8 cellular contexts compared by ENCODE assay signal in the genomic region with DNA sequence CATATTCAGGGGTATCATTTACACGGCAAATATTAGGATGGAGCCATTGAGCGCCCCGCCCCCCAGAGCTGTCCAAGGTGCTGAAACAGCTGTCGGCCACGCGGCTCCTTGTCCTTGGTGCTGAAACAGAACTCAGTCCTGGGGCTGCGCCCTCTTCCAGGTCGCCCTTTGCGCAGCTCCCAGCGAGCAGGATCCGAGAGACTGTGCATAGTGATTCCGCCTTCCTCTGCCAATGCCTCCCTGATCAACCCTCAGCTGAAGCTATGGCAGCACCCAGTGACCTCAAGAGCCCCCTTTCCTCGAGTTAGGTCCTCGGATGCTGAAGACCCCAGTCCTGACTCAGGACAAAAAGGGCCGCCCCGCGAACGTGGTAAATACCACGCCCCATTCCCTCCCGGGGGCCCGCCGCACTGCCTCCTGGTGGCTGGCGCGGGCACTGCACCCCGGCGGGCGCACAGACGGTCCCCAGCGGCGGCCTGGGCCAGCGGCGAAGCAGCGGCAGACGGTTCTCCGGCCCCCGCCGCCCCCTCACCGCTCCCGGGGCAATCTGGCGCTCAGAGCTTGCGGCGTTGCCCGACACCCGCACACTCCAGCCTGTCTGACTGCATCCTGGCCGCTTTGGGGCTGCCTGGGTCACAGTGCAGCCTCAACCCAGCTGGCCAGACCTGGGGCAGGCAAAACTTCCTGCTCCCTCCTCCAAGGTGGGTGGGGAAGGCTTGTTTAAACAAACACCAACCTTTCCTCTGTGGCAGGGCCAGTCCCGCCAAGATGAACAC. TPM values are rescaled to one million over a fixed set of nuclear protein-coding genes. Genes with fewer than 3 reads are reported as not detected.
DNase-seq lines count a peak whose midpoint lies in the region; ATAC-seq, FAIRE-seq and TF ChIP-seq lines count a peak whose summit lies in the region.

No MANE protein-coding gene starts in this region.

- H3K4me1 ChIP-seq in HUES48 (ENCODE audit: control insufficient read depth, insufficient read depth, low read length) (0 out of 2 replicates have a peak, but pooled peaks cover 5% of the 10 kb centered on the region), astrocyte (ENCODE audit: insufficient read depth, low read length) (no peaks in the 10 kb centered on the region), hepatocyte (ENCODE audit: insufficient read depth) (no peaks in the 10 kb centered on the region), gastrocnemius medialis (no peaks in the 10 kb centered on the region)

- TF ChIP-seq POLR2A in gastrocnemius medialis (IDR thresholded peaks at IDR 0.05), result no peak

- H3K79me2 ChIP-seq in astrocyte (ENCODE audit: insufficient read depth, low read length) (no peaks in the 10 kb centered on the region), hepatocyte (no peaks in the 10 kb centered on the region)

- 2% methylated on average over 43 of the region's 46 CpGs for WGBS in hepatocyte (ENCODE audit: low lambda C conversion rate, missing lambda C conversion rate)

- H3K27me3 ChIP-seq in HUES48 (ENCODE audit: control insufficient read depth, insufficient read depth, low read length), result peaks cover 19% of the 10 kb centered on the region
- H3K27me3 ChIP-seq in astrocyte (ENCODE audit: insufficient read depth, low read length), result peaks cover 31% of the 10 kb centered on the region
- H3K27me3 ChIP-seq in hepatocyte, result peaks cover 11% of the 10 kb centered on the region
- H3K27me3 ChIP-seq in gastrocnemius medialis, result no peaks in the 10 kb centered on the region

- no peak overlapping the region for H3K27ac ChIP-seq in HUES48 (ENCODE audit: low read depth, low read length)
- H3K27ac ChIP-seq in astrocyte (ENCODE audit: low read depth, low read length), result no peak overlapping the region
- H3K27ac ChIP-seq in hepatocyte, result no peak overlapping the region
- H3K27ac ChIP-seq in gastrocnemius medialis, result no peak overlapping the region

- peaks cover 2% of the 10 kb centered on the region for H3K4me1 Mint-ChIP-seq in astrocyte (ENCODE audit: low read depth, unreplicated experiment)

- H3K9ac ChIP-seq in HUES48 (ENCODE audit: low read depth, low read length) (no peak overlapping the region), astrocyte (ENCODE audit: low read length) (no peak overlapping the region)

- DNase-seq in Ammon's horn (ENCODE audit: low spot score) (peak; percentile 68), T-helper 22 cell (ENCODE audit: low read depth) (peak; percentile 43), astrocyte (ENCODE audit: low read depth) (peak; percentile 57), hepatocyte (ENCODE audit: low spot score) (peak; percentile 90), gastrocnemius medialis (peak; percentile 38 to 41)

- no peaks in the 10 kb centered on the region for H4K20me1 ChIP-seq in astrocyte (ENCODE audit: insufficient read depth, low read length)
- H4K20me1 ChIP-seq in hepatocyte (ENCODE audit: insufficient read depth, poor library complexity, severe bottlenecking), result peaks cover 3% of the 10 kb centered on the region

- H3K9me2 ChIP-seq in hepatocyte (replicated peaks; ENCODE audit: insufficient read depth), result no peaks in the 10 kb centered on the region

- no peaks in the 10 kb centered on the region for H3K36me3 ChIP-seq in HUES48 (ENCODE audit: control insufficient read depth, insufficient read depth, low read length)
- H3K36me3 ChIP-seq in astrocyte (ENCODE audit: insufficient read depth, low read length), result no peaks in the 10 kb centered on the region
- H3K36me3 ChIP-seq in hepatocyte (replicated peaks; ENCODE audit: insufficient read depth, low read depth), result no peaks in the 10 kb centered on the region
- no peaks in the 10 kb centered on the region for H3K36me3 ChIP-seq in gastrocnemius medialis

- no peak for FAIRE-seq in astrocyte (lab: Jason Lieb, UNC)

- peak overlapping the region; percentile 76 for H3K4me2 ChIP-seq in astrocyte (ENCODE audit: low read length)
- peak overlapping the region; percentile 70 for H3K4me2 ChIP-seq in hepatocyte

- H3K27ac Mint-ChIP-seq in astrocyte (ENCODE audit: unreplicated experiment), result no peak overlapping the region

- H3K9me3 ChIP-seq in HUES48 (ENCODE audit: control insufficient read depth, insufficient read depth, low read length), result no peaks in the 10 kb centered on the region
- no peaks in the 10 kb centered on the region for H3K9me3 ChIP-seq in astrocyte (ENCODE audit: insufficient read depth, low read depth, low read length)
- no peaks in the 10 kb centered on the region for H3K9me3 ChIP-seq in hepatocyte (ENCODE audit: low read depth)
- H3K9me3 ChIP-seq in gastrocnemius medialis, result no peaks in the 10 kb centered on the region

- peak overlapping the region; percentile 56 for H3K4me3 ChIP-seq in HUES48 (ENCODE audit: low read depth, low read length)
- no peak overlapping the region for H3K4me3 ChIP-seq in astrocyte (ENCODE audit: insufficient read depth, low read depth, low read length)
- H3K4me3 ChIP-seq in hepatocyte, result no peak overlapping the region
- H3K4me3 ChIP-seq in gastrocnemius medialis, result no peak overlapping the region

- peak; percentile 35 for TF ChIP-seq CTCF in astrocyte (IDR thresholded peaks at IDR 0.05; ENCODE audit: insufficient read depth, low read depth, low read length)
- TF ChIP-seq CTCF in hepatocyte (IDR thresholded peaks at IDR 0.05; ENCODE audit: poor library complexity), result peak; percentile 68
- TF ChIP-seq CTCF in gastrocnemius medialis (IDR thresholded peaks at IDR 0.05 in 4 of 5, conservative IDR thresholded peaks at IDR 0.05 in 1 of 5), result peak in 3 of 5 experiments; percentile 13 to 43 (median 21)

- no peaks in the 10 kb centered on the region for H3K36me3 Mint-ChIP-seq in astrocyte (ENCODE audit: low read depth, unreplicated experiment)

- intact Hi-C loops in gastrocnemius medialis (cut with DNase I; ENCODE audit: low total_unique reads), result no loop called here

- peak overlapping the region; percentile 69 for H3K4me3 Mint-ChIP-seq in astrocyte (ENCODE audit: unreplicated experiment)

- in situ Hi-C loops in gastrocnemius medialis (cut with MboI; ENCODE audit: low sequenced_read_pairs in 4 of 4), result no loop called here

- ATAC-seq in gastrocnemius medialis, result peak; percentile 71 to 83
- no peak for ATAC-seq in HG02973 (IDR thresholded peaks at IDR 0.05; ENCODE audit: unreplicated experiment)
- ATAC-seq in HG02970 (IDR thresholded peaks at IDR 0.05; ENCODE audit: low FRiP score, unreplicated experiment), result no peak

- peak overlapping the region; percentile 53 for H2AFZ ChIP-seq in astrocyte (ENCODE audit: low read depth, low read length)
- no peak overlapping the region for H2AFZ ChIP-seq in hepatocyte

- peaks cover 87% of the 10 kb centered on the region for H3K27me3 Mint-ChIP-seq in astrocyte (ENCODE audit: low read depth, unreplicated experiment)

- H3K9me3 Mint-ChIP-seq in astrocyte (ENCODE audit: unreplicated experiment), result no peaks in the 10 kb centered on the region

RNA-seq across cellular contexts. Expression of a gene that starts 13.4 kb away (rescaled TPM):
- total RNA-seq in astrocyte, result 3.7 and 3.8 TPM in 2 replicates
- total RNA-seq in hepatocyte, result 13.5 and 15.5 TPM in 2 replicates
- 8.7 and 11.3 TPM in 2 replicates for polyA plus RNA-seq in hepatocyte
- total RNA-seq in gastrocnemius medialis, result 1 to 10 TPM in 2 of 4 donors, under 1 TPM in 2; 0.68 to 4.9 (median 1.4) TPM

RNA-seq across cellular contexts. Expression of a gene that starts 58.9 kb away (rescaled TPM):
- total RNA-seq in astrocyte (0.09 and 0.12 TPM in 2 replicates), hepatocyte (0.20 and 0.43 TPM in 2 replicates), gastrocnemius medialis (1 to 10 TPM in 1 of 4 donors, under 1 TPM in 1, not detected in 2; 0.13 to 1.0 TPM)
- 0.68 TPM in 1 of 2 replicates, not detected in the other for polyA plus RNA-seq in hepatocyte

Comparison
In these comparisons a context has a peak if more than half of its experiments do, and no peak if none do; other contexts are left out.
1. DNase-seq: peak in every context shown above with its lines; median percentile 90 in hepatocyte; 68 in Ammon's horn; 57 in astrocyte; 43 in T-helper 22 cell; 40 in gastrocnemius medialis.
2. ATAC-seq: peak in gastrocnemius medialis (2 of 2); none in HG02973 (single experiment) and HG02970 (single experiment).
3. Peak in every context shown above with its lines, with median percentiles within 50 percentile points of each other: CTCF ChIP-seq.